ENCODE assay signal across 1 cellular context in the genomic region with DNA sequence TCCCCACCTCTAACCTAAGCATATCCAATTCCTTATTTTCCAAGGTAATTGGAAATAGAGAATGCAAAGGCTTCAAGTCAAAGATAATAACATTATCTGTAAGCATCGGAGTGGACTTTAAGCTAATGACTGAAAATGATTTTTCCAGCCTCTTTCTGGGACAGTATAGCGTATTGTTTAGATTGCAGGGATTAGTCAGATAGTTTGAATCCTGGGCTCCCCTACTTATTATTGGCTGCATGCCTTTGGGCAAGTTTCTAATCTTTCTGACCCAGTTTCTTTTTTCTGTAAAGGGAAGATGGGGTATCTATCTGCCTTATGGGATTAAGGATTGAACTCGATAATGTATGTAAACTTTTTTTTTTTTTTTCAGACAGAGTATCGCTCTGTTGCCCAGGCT.
TF ChIP-seq lines count a peak whose summit lies in the region.

No MANE protein-coding gene starts in this region.

TF ChIP-seq in GM23338, 12 proteins besides CTCF, POLR2A, EP300 and RAD21:
- TF ChIP-seq, protein P1, sequence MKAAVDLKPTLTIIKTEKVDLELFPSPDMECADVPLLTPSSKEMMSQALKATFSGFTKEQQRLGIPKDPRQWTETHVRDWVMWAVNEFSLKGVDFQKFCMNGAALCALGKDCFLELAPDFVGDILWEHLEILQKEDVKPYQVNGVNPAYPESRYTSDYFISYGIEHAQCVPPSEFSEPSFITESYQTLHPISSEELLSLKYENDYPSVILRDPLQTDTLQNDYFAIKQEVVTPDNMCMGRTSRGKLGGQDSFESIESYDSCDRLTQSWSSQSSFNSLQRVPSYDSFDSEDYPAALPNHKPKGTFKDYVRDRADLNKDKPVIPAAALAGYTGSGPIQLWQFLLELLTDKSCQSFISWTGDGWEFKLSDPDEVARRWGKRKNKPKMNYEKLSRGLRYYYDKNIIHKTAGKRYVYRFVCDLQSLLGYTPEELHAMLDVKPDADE (IDR thresholded peaks at IDR 0.05) = no peak
- TF ChIP-seq ZNF331 (CRISPR knock-in tag; IDR thresholded peaks at IDR 0.05; ENCODE audit: low read depth) (no peak), STAT1 (IDR thresholded peaks at IDR 0.05; ENCODE audit: unreplicated experiment) (no peak), EZH2 (IDR thresholded peaks at IDR 0.05; ENCODE audit: low read depth, unreplicated experiment) (no peak), NANOG (IDR thresholded peaks at IDR 0.05; ENCODE audit: borderline replicate concordance) (no peak), ZNF114 (CRISPR knock-in tag; IDR thresholded peaks at IDR 0.05) (no peak), JUNB (IDR thresholded peaks at IDR 0.05; ENCODE audit: unreplicated experiment) (no peak), POLR2AphosphoS5 (IDR thresholded peaks at IDR 0.05; ENCODE audit: low read depth) (no peak), ZNF462 (CRISPR knock-in tag; IDR thresholded peaks at IDR 0.05) (no peak), CREB1 (CRISPR knock-in tag; IDR thresholded peaks at IDR 0.05; ENCODE audit: low read depth) (no peak), EZH2phosphoT487 (IDR thresholded peaks at IDR 0.05; ENCODE audit: unreplicated experiment) (no peak)
- TF ChIP-seq, protein P2, sequence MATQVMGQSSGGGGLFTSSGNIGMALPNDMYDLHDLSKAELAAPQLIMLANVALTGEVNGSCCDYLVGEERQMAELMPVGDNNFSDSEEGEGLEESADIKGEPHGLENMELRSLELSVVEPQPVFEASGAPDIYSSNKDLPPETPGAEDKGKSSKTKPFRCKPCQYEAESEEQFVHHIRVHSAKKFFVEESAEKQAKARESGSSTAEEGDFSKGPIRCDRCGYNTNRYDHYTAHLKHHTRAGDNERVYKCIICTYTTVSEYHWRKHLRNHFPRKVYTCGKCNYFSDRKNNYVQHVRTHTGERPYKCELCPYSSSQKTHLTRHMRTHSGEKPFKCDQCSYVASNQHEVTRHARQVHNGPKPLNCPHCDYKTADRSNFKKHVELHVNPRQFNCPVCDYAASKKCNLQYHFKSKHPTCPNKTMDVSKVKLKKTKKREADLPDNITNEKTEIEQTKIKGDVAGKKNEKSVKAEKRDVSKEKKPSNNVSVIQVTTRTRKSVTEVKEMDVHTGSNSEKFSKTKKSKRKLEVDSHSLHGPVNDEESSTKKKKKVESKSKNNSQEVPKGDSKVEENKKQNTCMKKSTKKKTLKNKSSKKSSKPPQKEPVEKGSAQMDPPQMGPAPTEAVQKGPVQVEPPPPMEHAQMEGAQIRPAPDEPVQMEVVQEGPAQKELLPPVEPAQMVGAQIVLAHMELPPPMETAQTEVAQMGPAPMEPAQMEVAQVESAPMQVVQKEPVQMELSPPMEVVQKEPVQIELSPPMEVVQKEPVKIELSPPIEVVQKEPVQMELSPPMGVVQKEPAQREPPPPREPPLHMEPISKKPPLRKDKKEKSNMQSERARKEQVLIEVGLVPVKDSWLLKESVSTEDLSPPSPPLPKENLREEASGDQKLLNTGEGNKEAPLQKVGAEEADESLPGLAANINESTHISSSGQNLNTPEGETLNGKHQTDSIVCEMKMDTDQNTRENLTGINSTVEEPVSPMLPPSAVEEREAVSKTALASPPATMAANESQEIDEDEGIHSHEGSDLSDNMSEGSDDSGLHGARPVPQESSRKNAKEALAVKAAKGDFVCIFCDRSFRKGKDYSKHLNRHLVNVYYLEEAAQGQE (IDR thresholded peaks at IDR 0.05; ENCODE audit: unreplicated experiment) = no peak
